In genomic region chrX:153853180-153853901, GRCh38 we compare ENCODE assay signal across 19 cellular contexts. TPM values are rescaled to one million over a fixed set of nuclear protein-coding genes. Genes with fewer than 3 reads are reported as not detected.
DNase-seq lines count a peak whose midpoint lies in the region; ATAC-seq and TF ChIP-seq lines count a peak whose summit lies in the region.
"Had no signal": no experiment of that assay in that cellular context is flagged by ENCODE, and none has a peak within 500 bp of the region (broad histone marks: within the 10 kb centered on the region; RNA-seq: fewer than 3 reads in every experiment).

No MANE protein-coding gene starts in this region.

- no peak overlapping the region for H3K4me3 ChIP-seq in BE2C (ENCODE audit: low read depth, low read length)
- no peak overlapping the region for H3K4me3 ChIP-seq in WERI-Rb-1 (ENCODE audit: low read depth, low read length)
- no peak overlapping the region for H3K4me3 ChIP-seq in sigmoid colon
- H3K4me3 ChIP-seq: GM23338 had no signal

- H3K9me3 ChIP-seq in BE2C (no peaks in the 10 kb centered on the region), WERI-Rb-1 (ENCODE audit: severe bottlenecking) (no peaks in the 10 kb centered on the region), sigmoid colon (no peaks in the 10 kb centered on the region)

- H3K36me3 ChIP-seq in BE2C, result no peaks in the 10 kb centered on the region
- no peaks in the 10 kb centered on the region for H3K36me3 ChIP-seq in WERI-Rb-1
- no peaks in the 10 kb centered on the region for H3K36me3 ChIP-seq in sigmoid colon

- TF ChIP-seq EP300 in sigmoid colon (IDR thresholded peaks at IDR 0.05), result no peak

- DNase-seq in BE2C (peak; percentile 9), NCI-H524 (lab: John Stamatoyannopoulos, UW) (peak; percentile 80 to 84), WERI-Rb-1 (peak; percentile 68), omental fat pad (ENCODE audit: low spot score) (peak; percentile 6), HuH-7 (ENCODE audit: low spot score) (no peak), sigmoid colon (no peak), HT-29 (ENCODE audit: low spot score) (no peak)
- DNase-seq: 8988T; C1 segment of cervical spinal cord; CD4-positive, alpha-beta T cell; DMS153; DMS79 treated with DMSO at 0.1 percent for 48 hours; EL; GDM1; H9; HFFc6 had no signal

- ATAC-seq in omental fat pad (ENCODE audit: low FRiP score), result no peak
- ATAC-seq in HG03432 (IDR thresholded peaks at IDR 0.05; ENCODE audit: unreplicated experiment), result no peak
- ATAC-seq: GM23338 had no signal

- H3K4me1 ChIP-seq in BE2C (peaks cover 3% of the 10 kb centered on the region), sigmoid colon (no peaks in the 10 kb centered on the region)

- TF ChIP-seq POLR2A in sigmoid colon (IDR thresholded peaks at IDR 0.05), result no peak

- H3K27me3 ChIP-seq in BE2C, result no peaks in the 10 kb centered on the region
- H3K27me3 ChIP-seq in WERI-Rb-1 (ENCODE audit: insufficient read depth, low read depth, severe bottlenecking), result peaks cover 9% of the 10 kb centered on the region
- H3K27me3 ChIP-seq in sigmoid colon, result no peaks in the 10 kb centered on the region

- TF ChIP-seq CTCF in BE2C (IDR thresholded peaks at IDR 0.05; ENCODE audit: low read depth, low read length) (no peak), WERI-Rb-1 (IDR thresholded peaks at IDR 0.05; ENCODE audit: low read depth, low read length) (no peak), omental fat pad (IDR thresholded peaks at IDR 0.05) (no peak), sigmoid colon (IDR thresholded peaks at IDR 0.05) (no peak)

- WGBS in sigmoid colon, 2 donors, result 75 to 79% methylated on average over 3 of the region's 3 CpGs

- H3K27ac ChIP-seq in WERI-Rb-1 (peak overlapping the region; percentile 51), sigmoid colon (no peak overlapping the region)

- intact Hi-C loops in sigmoid colon (cut with DNase I), result no loop called here

RNA-seq across cellular contexts. Expression of gene PDZD4, which starts 23.0 kb away (rescaled TPM):
- polyA plus RNA-seq in BE2C (2012; ENCODE audit: insufficient read depth, insufficient read length, low read depth), result 127 TPM
- total RNA-seq in omental fat pad (1 to 10 TPM; 1.9 to 2.6 (median 2.2) TPM), sigmoid colon (10 to 100 TPM in 3 of 4 donors, 1 to 10 TPM in 1; 8.6 to 24.4 (median 14.2) TPM)
- polyA plus RNA-seq in sigmoid colon, result 1 to 10 TPM in 2 of 3 donors, under 1 TPM in 1; 0.46 to 5.1 (median 1.2) TPM
- total RNA-seq in HT-29 (2014; rRNA removed; shearing (Covaris generic)), result 0.33 TPM in 1 of 2 replicates, not detected in the other
- total RNA-seq: HFFc6 had no signal

RNA-seq across cellular contexts. Expression of gene L1CAM, which starts 32.6 kb away (rescaled TPM):
- polyA plus RNA-seq in BE2C (2012; ENCODE audit: insufficient read depth, insufficient read length, low read depth), result 1,367 TPM
- total RNA-seq in omental fat pad (1 to 10 TPM in 3 of 4 donors, under 1 TPM in 1; 0.37 to 2.8 (median 1.6) TPM), sigmoid colon (10 to 100 TPM in 3 of 4 donors, 1 to 10 TPM in 1; 6.6 to 30.2 (median 23.1) TPM)
- 10 to 100 TPM in 1 of 3 donors, 1 to 10 TPM in 1, not detected in 1; 2.4 to 10.5 TPM for polyA plus RNA-seq in sigmoid colon
- total RNA-seq in HT-29 (2014; rRNA removed; shearing (Covaris generic)), result not detected in 2 replicates

RNA-seq across cellular contexts. Expression of gene AVPR2, which starts 51.1 kb away (rescaled TPM):
- polyA plus RNA-seq in BE2C (2012; ENCODE audit: insufficient read depth, insufficient read length, low read depth), result 6.0 TPM
- 10 to 100 TPM in 1 of 4 donors, 1 to 10 TPM in 2, under 1 TPM in 1; 0.74 to 22.7 (median 3.6) TPM for total RNA-seq in omental fat pad
- total RNA-seq in sigmoid colon, result 1 to 10 TPM; 1.1 to 2.2 (median 1.3) TPM
- polyA plus RNA-seq in sigmoid colon, result 1 to 10 TPM in 1 of 3 donors, not detected in 2; 1.1 TPM
- not detected in 2 replicates for total RNA-seq in HT-29 (2014; rRNA removed; shearing (Covaris generic))
- total RNA-seq: CD4-positive, alpha-beta T cell; GM23338; H9; HFFc6; HT1080 had no signal
- polyA plus RNA-seq: GM23338 had no signal

RNA-seq across cellular contexts. Expression of gene SSR4, which starts 58.9 kb away (rescaled TPM):
- polyA plus RNA-seq in BE2C (2012; ENCODE audit: insufficient read depth, insufficient read length, low read depth), result 1,099 TPM
- total RNA-seq in omental fat pad (100 to 1,000 TPM; 126 to 249 (median 179) TPM), sigmoid colon (100 to 1,000 TPM; 143 to 177 (median 156) TPM)
- 100 to 1,000 TPM; 327 to 494 (median 405) TPM for polyA plus RNA-seq in sigmoid colon
- total RNA-seq in HT-29 (2014; rRNA removed; shearing (Covaris generic)), result 496 and 561 TPM in 2 replicates

RNA-seq across cellular contexts. Expression of gene IDH3G, which starts 59.2 kb away (rescaled TPM):
- polyA plus RNA-seq in BE2C (2012; ENCODE audit: insufficient read depth, insufficient read length, low read depth), result 278 TPM
- total RNA-seq in omental fat pad (100 to 1,000 TPM in 1 of 4 donors, 10 to 100 TPM in 3; 71.9 to 119 (median 89.7) TPM), sigmoid colon (10 to 100 TPM; 54.2 to 89.5 (median 62.7) TPM)
- 10 to 100 TPM; 66.7 to 85.3 (median 76.5) TPM for polyA plus RNA-seq in sigmoid colon
- 173 and 197 TPM in 2 replicates for total RNA-seq in HT-29 (2014; rRNA removed; shearing (Covaris generic))

Comparison
In these comparisons a context has a peak if more than half of its experiments do, and no peak if none do; other contexts are left out.
1. DNase-seq: peak in BE2C (single experiment), NCI-H524 (2 of 2), WERI-Rb-1 (single experiment) and omental fat pad (single experiment); none in HuH-7 (single experiment), sigmoid colon (single experiment) and HT-29 (single experiment).